ENCODE assay signal across 8 cellular contexts in genomic region chr2:206989306-206989705, GRCh38. TPM values are rescaled to one million over a fixed set of nuclear protein-coding genes. Genes with fewer than 3 reads are reported as not detected.
DNase-seq lines count a peak whose midpoint lies in the region; ATAC-seq, FAIRE-seq and TF ChIP-seq lines count a peak whose summit lies in the region.

No MANE protein-coding gene starts in this region.

- no peak for ATAC-seq in activated CD4-positive, alpha-beta T cell treated with anti-CD3 and anti-CD28 coated beads for 36 hours
- peak; percentile 77 for ATAC-seq in GM21360 (IDR thresholded peaks at IDR 0.05; ENCODE audit: unreplicated experiment)
- peak; percentile 98 for ATAC-seq in WTC11
- ATAC-seq in left ventricle myocardium superior = peak; percentile 88
- ATAC-seq in stimulated activated effector memory CD8-positive, alpha-beta T cell treated with anti-CD3 and anti-CD28 coated beads, Interleukin-12 subunit alpha, Interleukin-12 subunit beta, amount 100 ng/mL, for 72 hours = peak; percentile 42

- peaks cover 2% of the 10 kb centered on the region for H3K27me3 Mint-ChIP-seq in activated CD4-positive, alpha-beta T cell treated with anti-CD3 and anti-CD28 coated beads for 36 hours
- no peaks in the 10 kb centered on the region for H3K27me3 Mint-ChIP-seq in WTC11 (ENCODE audit: low read depth)

- DNase-seq in activated CD4-positive, alpha-beta T cell treated with anti-CD3 and anti-CD28 coated beads for 36 hours = peak; percentile 34
- DNase-seq in activated CD4-positive, alpha-beta T cell treated with anti-CD3 and anti-CD28 coated beads for 4 hours = no peak
- peak; percentile 26 for DNase-seq in HTR-8/SVneo (ENCODE audit: insufficient read length, low spot score)
- DNase-seq in WTC11 (ENCODE audit: low spot score) = peak; percentile 52
- peak; percentile 53 for DNase-seq in left ventricle myocardium superior
- DNase-seq in stimulated activated effector memory CD8-positive, alpha-beta T cell treated with anti-CD3 and anti-CD28 coated beads, Interleukin-12 subunit alpha, Interleukin-12 subunit beta, amount 100 ng/mL, for 72 hours (ENCODE audit: low spot score in 2 of 2) = no peak
- DNase-seq in mucosa of gallbladder (ENCODE audit: low spot score) = no peak

- H3K36me3 Mint-ChIP-seq in activated CD4-positive, alpha-beta T cell treated with anti-CD3 and anti-CD28 coated beads for 36 hours (ENCODE audit: low read depth) = no peaks in the 10 kb centered on the region
- peaks cover 5% of the 10 kb centered on the region; the same call in 1 of the 2 replicates for H3K36me3 Mint-ChIP-seq in WTC11
- H3K36me3 Mint-ChIP-seq in stimulated activated effector memory CD8-positive, alpha-beta T cell treated with anti-CD3 and anti-CD28 coated beads, Interleukin-12 subunit alpha, Interleukin-12 subunit beta, amount 100 ng/mL, for 72 hours = no peaks in the 10 kb centered on the region

- TF ChIP-seq CTCF in WTC11 (IDR thresholded peaks at IDR 0.05) = peak; percentile 92

- no peak overlapping the region for H3K27ac Mint-ChIP-seq in activated CD4-positive, alpha-beta T cell treated with anti-CD3 and anti-CD28 coated beads for 36 hours
- no peak overlapping the region for H3K27ac Mint-ChIP-seq in WTC11
- no peak overlapping the region for H3K27ac Mint-ChIP-seq in stimulated activated effector memory CD8-positive, alpha-beta T cell treated with anti-CD3 and anti-CD28 coated beads, Interleukin-12 subunit alpha, Interleukin-12 subunit beta, amount 100 ng/mL, for 72 hours

- no peak overlapping the region for H3K4me3 Mint-ChIP-seq in activated CD4-positive, alpha-beta T cell treated with anti-CD3 and anti-CD28 coated beads for 36 hours
- H3K4me3 Mint-ChIP-seq in WTC11 = no peak overlapping the region
- no peak overlapping the region for H3K4me3 Mint-ChIP-seq in stimulated activated effector memory CD8-positive, alpha-beta T cell treated with anti-CD3 and anti-CD28 coated beads, Interleukin-12 subunit alpha, Interleukin-12 subunit beta, amount 100 ng/mL, for 72 hours

- CTCF ChIA-PET in activated CD4-positive, alpha-beta T cell treated with anti-CD3 and anti-CD28 coated beads for 36 hours (lab: Charles Lee) = interaction anchor here (0.6 to 1.2 kb wide), 9 partner anchors 9 to 515 kb away, joined by 3 to 4 read pairs (median 3); partner anchors contain the start of gene CPO
- CTCF ChIA-PET in WTC11 (lab: Charles Lee) = interaction anchor here (0.7 to 2.3 kb wide), 8 partner anchors 8 to 484 kb away, joined by 3 to 15 read pairs (median 4); no protein-coding TSS in a partner anchor

- intact Hi-C loops in activated CD4-positive, alpha-beta T cell treated with anti-CD3 and anti-CD28 coated beads for 36 hours (cut with DNase I, micrococcal nuclease) = loop anchor here (2.0 to 10.0 kb wide), 3 partner anchors 175 to 365 kb away; partner anchors contain the start of gene KLF7 (in 1 of the 2)
- intact Hi-C loops in left ventricle myocardium superior (cut with micrococcal nuclease) = loop anchor here (10.0 kb wide), 1 partner anchor 185 kb away; no protein-coding TSS in a partner anchor

- H3K4me1 Mint-ChIP-seq in activated CD4-positive, alpha-beta T cell treated with anti-CD3 and anti-CD28 coated beads for 36 hours = peaks cover 34% of the 10 kb centered on the region
- H3K4me1 Mint-ChIP-seq in WTC11 = peaks cover 10% of the 10 kb centered on the region
- peaks cover 5% of the 10 kb centered on the region for H3K4me1 Mint-ChIP-seq in stimulated activated effector memory CD8-positive, alpha-beta T cell treated with anti-CD3 and anti-CD28 coated beads, Interleukin-12 subunit alpha, Interleukin-12 subunit beta, amount 100 ng/mL, for 72 hours

- FAIRE-seq in HTR-8/SVneo (lab: Jason Lieb, UNC) = peak; percentile 55

- no peaks in the 10 kb centered on the region for H3K9me3 Mint-ChIP-seq in activated CD4-positive, alpha-beta T cell treated with anti-CD3 and anti-CD28 coated beads for 36 hours (ENCODE audit: low read depth)
- H3K9me3 Mint-ChIP-seq in WTC11 = peaks cover 8% of the 10 kb centered on the region
- no peaks in the 10 kb centered on the region for H3K9me3 Mint-ChIP-seq in stimulated activated effector memory CD8-positive, alpha-beta T cell treated with anti-CD3 and anti-CD28 coated beads, Interleukin-12 subunit alpha, Interleukin-12 subunit beta, amount 100 ng/mL, for 72 hours

- POLR2A ChIA-PET in activated CD4-positive, alpha-beta T cell treated with anti-CD3 and anti-CD28 coated beads for 36 hours (lab: Charles Lee) = no interaction called here
- POLR2A ChIA-PET in WTC11 (lab: Charles Lee) = no interaction called here

TF ChIP-seq in WTC11, 78 proteins besides CTCF, POLR2A, EP300 and RAD21:
- no peak for TF ChIP-seq EMX1 (CRISPR knock-in tag; IDR thresholded peaks at IDR 0.05)
- no peak for TF ChIP-seq HMGXB4 (CRISPR knock-in tag; IDR thresholded peaks at IDR 0.05)
- no peak for TF ChIP-seq MAX (CRISPR knock-in tag; IDR thresholded peaks at IDR 0.05)
- 0 out of 2 replicates have a peak, but pooled peaks have one; percentile 20 for TF ChIP-seq GABPB1 (CRISPR knock-in tag; IDR thresholded peaks at IDR 0.05)

RNA-seq across cellular contexts. Expression of gene CPO, which starts 50.0 kb away (rescaled TPM):
- total RNA-seq in activated CD4-positive, alpha-beta T cell treated with anti-CD3 and anti-CD28 coated beads for 36 hours = not detected
- 0.37 to 1.2 TPM (median 0.46 TPM) in 3 replicates for total RNA-seq in WTC11 (2021)
- total RNA-seq in left ventricle myocardium superior = 0.27 TPM
- 0.23 TPM for total RNA-seq in mucosa of gallbladder

Comparison
In these comparisons a context has a peak if more than half of its experiments do, and no peak if none do; other contexts are left out.
1. DNase-seq: peak in activated CD4-positive, alpha-beta T cell treated with anti-CD3 and anti-CD28 coated beads for 36 hours (single experiment), HTR-8/SVneo (single experiment), WTC11 (single experiment) and left ventricle myocardium superior (single experiment); none in activated CD4-positive, alpha-beta T cell treated with anti-CD3 and anti-CD28 coated beads for 4 hours (0 of 2), stimulated activated effector memory CD8-positive, alpha-beta T cell treated with anti-CD3 and anti-CD28 coated beads, Interleukin-12 subunit alpha, Interleukin-12 subunit beta, amount 100 ng/mL, for 72 hours (0 of 2) and mucosa of gallbladder (single experiment).